29 cellular contexts compared by ENCODE assay signal in genomic region chr17:72782985-72783701, GRCh38.
"Had no signal": no experiment of that assay in that cellular context is flagged by ENCODE, and none has a peak within 500 bp of the region (broad histone marks: within the 10 kb centered on the region; RNA-seq: fewer than 3 reads in every experiment).

No MANE protein-coding gene starts in this region.

- DNase-seq: activated CD4-positive, alpha-beta T cell treated with anti-CD3 and anti-CD28 coated beads for 4 hours; activated CD4-positive, alpha-beta T cell treated with anti-CD3 and anti-CD28 coated beads, Interleukin-2, amount 50 U/mL, for 4 hours; activated naive CD4-positive, alpha-beta T cell treated with Interleukin-2 at 50 U/mL for 16 hours; activated T-cell treated with anti-CD3 and anti-CD28 coated beads for 4 hours; activated T-cell treated with anti-CD3 and anti-CD28 coated beads, Interleukin-2, amount 50 U/mL, for 72 hours; anterior cingulate cortex; dermis blood vessel endothelial cell; effector CD4-positive, alpha-beta T cell; esophagus squamous epithelium; foreskin melanocyte; glutamatergic neuron; kidney; left colon; midbrain; naive thymus-derived CD8-positive, alpha-beta T cell; retina; sigmoid colon; stimulated activated CD4-positive, alpha-beta T cell treated with anti-CD3 and anti-CD28 coated beads, Interleukin-1b, Interleukin-23, amount 100 ng/mL, for 48 hours; stimulated activated CD4-positive, alpha-beta T cell treated with anti-CD3 and anti-CD28 coated beads, Interleukin-4, amount 100 ng/mL, for 4 hours; stimulated activated CD8-positive, alpha-beta memory T cell treated with anti-CD3 and anti-CD28 coated beads, Interleukin-4, amount 100 ng/mL, for 48 hours; stomach; thyroid gland; upper lobe of right lung had no signal

- H3K27ac ChIP-seq: esophagus squamous epithelium, prostate gland, sigmoid colon, stomach, thyroid gland, upper lobe of right lung, VCaP had no signal

- H3K27me3 Mint-ChIP-seq: activated naive CD8-positive, alpha-beta T cell; naive thymus-derived CD8-positive, alpha-beta T cell; stimulated activated memory B cell treated with anti-CD40 and anti-IgM and Interleukin-4, amounts not matched to agents 10 μg/mL and 1 μg/mL and 100 μg/mL, for 72 hours had no signal

- H3K9me3 Mint-ChIP-seq: activated T-cell treated with anti-CD3 and anti-CD28 coated beads, Interleukin-2, amount 50 U/mL, for 72 hours; stimulated activated memory B cell treated with anti-CD40 and anti-IgM and Interleukin-4, amounts not matched to agents 10 μg/mL and 1 μg/mL and 100 μg/mL, for 72 hours had no signal

- H3K4me2 ChIP-seq: smooth muscle cell had no signal

- H3K36me3 ChIP-seq: esophagus squamous epithelium, prostate gland, sigmoid colon, stomach, thyroid gland, upper lobe of right lung had no signal

- H3K27me3 ChIP-seq: esophagus squamous epithelium, sigmoid colon, stomach, thyroid gland, upper lobe of right lung had no signal

- ATAC-seq: activated T-cell treated with anti-CD3 and anti-CD28 coated beads, Interleukin-2, amount 50 U/mL, for 72 hours; left colon; naive thymus-derived CD8-positive, alpha-beta T cell; stimulated activated memory B cell treated with anti-CD40 and anti-IgM and Interleukin-4, amounts not matched to agents 10 μg/mL and 1 μg/mL and 100 μg/mL, for 72 hours; upper lobe of right lung had no signal

- FAIRE-seq: colon, kidney had no signal

- H3K4me3 ChIP-seq: esophagus squamous epithelium, prostate gland, sigmoid colon, smooth muscle cell, stomach, thyroid gland, upper lobe of right lung had no signal

- H3K4me1 Mint-ChIP-seq: stimulated activated memory B cell treated with anti-CD40 and anti-IgM and Interleukin-4, amounts not matched to agents 10 μg/mL and 1 μg/mL and 100 μg/mL, for 72 hours had no signal

- H3K9me3 ChIP-seq: esophagus squamous epithelium, prostate gland, sigmoid colon, stomach, thyroid gland, upper lobe of right lung had no signal

- H3K4me1 ChIP-seq: prostate gland, sigmoid colon, stomach, thyroid gland, upper lobe of right lung had no signal

- H3K4me3 Mint-ChIP-seq: activated naive CD8-positive, alpha-beta T cell; activated T-cell treated with anti-CD3 and anti-CD28 coated beads, Interleukin-2, amount 50 U/mL, for 72 hours; naive thymus-derived CD8-positive, alpha-beta T cell; stimulated activated memory B cell treated with anti-CD40 and anti-IgM and Interleukin-4, amounts not matched to agents 10 μg/mL and 1 μg/mL and 100 μg/mL, for 72 hours had no signal

- H3K27ac Mint-ChIP-seq: activated naive CD8-positive, alpha-beta T cell; activated T-cell treated with anti-CD3 and anti-CD28 coated beads, Interleukin-2, amount 50 U/mL, for 72 hours; naive thymus-derived CD8-positive, alpha-beta T cell; stimulated activated memory B cell treated with anti-CD40 and anti-IgM and Interleukin-4, amounts not matched to agents 10 μg/mL and 1 μg/mL and 100 μg/mL, for 72 hours had no signal

- H3K36me3 Mint-ChIP-seq: activated naive CD8-positive, alpha-beta T cell had no signal
